31 cellular contexts compared by ENCODE assay signal in the genomic region with DNA sequence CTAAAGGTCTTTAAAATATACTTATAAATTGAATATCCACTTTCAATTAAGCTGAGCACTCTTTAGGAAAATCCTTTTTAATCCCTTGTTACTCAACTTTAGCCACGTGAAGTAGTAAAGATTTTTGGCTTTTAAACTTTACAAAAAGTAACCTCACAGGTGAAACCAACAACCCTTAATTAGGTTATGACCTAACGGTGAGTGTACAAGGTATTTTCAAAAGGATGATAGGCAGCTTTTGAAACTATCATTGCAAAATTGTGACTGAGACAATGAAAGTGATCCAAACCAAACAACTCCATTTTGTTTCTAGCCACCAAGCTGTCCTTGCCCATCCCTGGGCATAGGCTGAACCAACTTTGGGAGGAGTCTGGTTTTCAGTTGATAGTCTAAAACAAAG.
"Had no signal": no experiment of that assay in that cellular context is flagged by ENCODE, and none has a peak within 500 bp of the region (broad histone marks: within the 10 kb centered on the region; RNA-seq: fewer than 3 reads in every experiment).

No MANE protein-coding gene starts in this region.

- H3K4me3 ChIP-seq: ovary, psoas muscle, right lobe of liver, sigmoid colon, suprapubic skin, testis, tibial artery, transverse colon, upper lobe of right lung, uterus had no signal

- DNase-seq: nephron progenitor cell; occipital lobe; ovary; posterior cingulate gyrus; psoas muscle; right cardiac atrium; right lobe of liver; sigmoid colon; small intestine; stimulated activated CD4-positive, alpha-beta T cell treated with anti-CD3 and anti-CD28 coated beads, Interleukin-15, amount 100 ng/mL, for 24 hours; stimulated activated CD4-positive, alpha-beta T cell treated with anti-CD3 and anti-CD28 coated beads, Interleukin-2, amount 100 ng/mL, for 24 hours; stimulated activated CD4-positive, alpha-beta T cell treated with anti-CD3 and anti-CD28 coated beads, Interleukin-2, amount 100 ng/mL, for 48 hours; stimulated activated CD4-positive, alpha-beta T cell treated with anti-CD3 and anti-CD28 coated beads, Interleukin-4, amount 100 ng/mL, for 24 hours; stimulated activated naive CD4-positive, alpha-beta T cell; stimulated activated naive CD8-positive, alpha-beta T cell treated with anti-CD3 and anti-CD28 coated beads, Interleukin-15, amount 100 ng/mL, for 72 hours; stimulated activated naive CD8-positive, alpha-beta T cell treated with anti-CD3 and anti-CD28 coated beads, Interleukin-15, Interleukin-2, amounts not matched to agents 100 U/mL and 50 U/mL, for 24 hours; substantia nigra; testis; tibial artery; transverse colon; upper lobe of right lung; uterus had no signal

- H3K9me3 ChIP-seq: neutrophil, ovary, right lobe of liver, sigmoid colon, suprapubic skin, testis, tibial artery, upper lobe of right lung, uterus had no signal

- H3K27ac ChIP-seq: neutrophil, ovary, parathyroid adenoma, psoas muscle, right lobe of liver, sigmoid colon, suprapubic skin, testis, tibial artery, transverse colon, upper lobe of right lung, uterus had no signal

- H3K79me2 ChIP-seq: parathyroid adenoma had no signal

- ATAC-seq: naive thymus-derived CD8-positive, alpha-beta T cell; natural killer cell treated with Interleukin-12 subunit alpha and Interleukin-12 subunit beta and Interleukin-15 and Interleukin-18, amount 100 ng/mL, for 72 hours; psoas muscle; right cardiac atrium; right lobe of liver; stimulated activated memory B cell treated with anti-CD40 and anti-IgM and Interleukin-4, amounts not matched to agents 10 μg/mL and 1 μg/mL and 100 μg/mL, for 72 hours; stimulated activated naive CD8-positive, alpha-beta T cell treated with anti-CD3 and anti-CD28 coated beads, Interleukin-15, amount 100 ng/mL, for 72 hours; stimulated activated naive CD8-positive, alpha-beta T cell treated with anti-CD3 and anti-CD28 coated beads, Interleukin-15, Interleukin-2, amounts not matched to agents 100 U/mL and 50 U/mL, for 24 hours; upper lobe of right lung had no signal

- H3K27me3 Mint-ChIP-seq: naive thymus-derived CD8-positive, alpha-beta T cell; natural killer cell treated with Interleukin-12 subunit alpha and Interleukin-12 subunit beta and Interleukin-15 and Interleukin-18, amount 100 ng/mL, for 72 hours; progenitor cell of endocrine pancreas; stimulated activated memory B cell treated with anti-CD40 and anti-IgM and Interleukin-4, amounts not matched to agents 10 μg/mL and 1 μg/mL and 100 μg/mL, for 72 hours; stimulated activated naive CD8-positive, alpha-beta T cell treated with anti-CD3 and anti-CD28 coated beads, Interleukin-15, amount 100 ng/mL, for 72 hours; type B pancreatic cell had no signal

- H2AFZ ChIP-seq: parathyroid adenoma had no signal

- H3K27me3 ChIP-seq: neutrophil, ovary, right lobe of liver, sigmoid colon, suprapubic skin, testis, tibial artery, transverse colon, upper lobe of right lung, uterus had no signal

- H3K27ac Mint-ChIP-seq: naive thymus-derived CD8-positive, alpha-beta T cell; natural killer cell treated with Interleukin-12 subunit alpha and Interleukin-12 subunit beta and Interleukin-15 and Interleukin-18, amount 100 ng/mL, for 72 hours; nephron progenitor cell; progenitor cell of endocrine pancreas; stimulated activated memory B cell treated with anti-CD40 and anti-IgM and Interleukin-4, amounts not matched to agents 10 μg/mL and 1 μg/mL and 100 μg/mL, for 72 hours; stimulated activated naive CD8-positive, alpha-beta T cell treated with anti-CD3 and anti-CD28 coated beads, Interleukin-15, amount 100 ng/mL, for 72 hours; type B pancreatic cell had no signal

- H3K4me1 ChIP-seq: parathyroid adenoma, psoas muscle, right lobe of liver, sigmoid colon, suprapubic skin, testis, tibial artery, transverse colon, upper lobe of right lung, uterus had no signal

- H3K4me1 Mint-ChIP-seq: naive thymus-derived CD8-positive, alpha-beta T cell; nephron progenitor cell; neural crest cell; stimulated activated memory B cell treated with anti-CD40 and anti-IgM and Interleukin-4, amounts not matched to agents 10 μg/mL and 1 μg/mL and 100 μg/mL, for 72 hours; stimulated activated naive CD8-positive, alpha-beta T cell treated with anti-CD3 and anti-CD28 coated beads, Interleukin-15, amount 100 ng/mL, for 72 hours had no signal

- H3K9ac ChIP-seq: parathyroid adenoma had no signal

- H3K4me3 Mint-ChIP-seq: naive thymus-derived CD8-positive, alpha-beta T cell; natural killer cell treated with Interleukin-12 subunit alpha and Interleukin-12 subunit beta and Interleukin-15 and Interleukin-18, amount 100 ng/mL, for 72 hours; nephron progenitor cell; neural crest cell; stimulated activated memory B cell treated with anti-CD40 and anti-IgM and Interleukin-4, amounts not matched to agents 10 μg/mL and 1 μg/mL and 100 μg/mL, for 72 hours; stimulated activated naive CD8-positive, alpha-beta T cell treated with anti-CD3 and anti-CD28 coated beads, Interleukin-15, amount 100 ng/mL, for 72 hours; type B pancreatic cell had no signal

- H3K36me3 ChIP-seq: neutrophil, ovary, right lobe of liver, sigmoid colon, suprapubic skin, tibial artery, transverse colon, upper lobe of right lung, uterus had no signal

- H3K36me3 Mint-ChIP-seq: naive thymus-derived CD8-positive, alpha-beta T cell; natural killer cell treated with Interleukin-12 subunit alpha and Interleukin-12 subunit beta and Interleukin-15 and Interleukin-18, amount 100 ng/mL, for 72 hours; stimulated activated memory B cell treated with anti-CD40 and anti-IgM and Interleukin-4, amounts not matched to agents 10 μg/mL and 1 μg/mL and 100 μg/mL, for 72 hours; type B pancreatic cell had no signal
